Comparison of ENCODE assay signal across 20 cellular contexts in genomic region chr17:75636381-75637142, GRCh38. TPM values are rescaled to one million over a fixed set of nuclear protein-coding genes. Genes with fewer than 3 reads are reported as not detected.
DNase-seq lines count a peak whose midpoint lies in the region; ATAC-seq and TF ChIP-seq lines count a peak whose summit lies in the region.
"Had no signal": no experiment of that assay in that cellular context is flagged by ENCODE, and none has a peak within 500 bp of the region (broad histone marks: within the 10 kb centered on the region; RNA-seq: fewer than 3 reads in every experiment).

No MANE protein-coding gene starts in this region.

- no peak for TF ChIP-seq POLR2A in ovary (IDR thresholded peaks at IDR 0.05)

- H3K4me3 ChIP-seq in right atrium auricular region = no peak overlapping the region
- no peak overlapping the region for H3K4me3 ChIP-seq in ovary

- TF ChIP-seq CTCF in right atrium auricular region (IDR thresholded peaks at IDR 0.05) = no peak
- TF ChIP-seq CTCF in ovary (IDR thresholded peaks at IDR 0.05) = no peak

- peak; percentile 64 for DNase-seq in Right ventricle myocardium inferior (ENCODE audit: missing footprints)
- DNase-seq in cardiac septum (ENCODE audit: low spot score) = no peak
- DNase-seq in right atrium auricular region (ENCODE audit: low spot score) = no peak
- DNase-seq in ovary = peak in 3 of 5 donors; percentile 14 to 23 (median 21)
- no peak for DNase-seq in SW480 (ENCODE audit: low spot score)
- DNase-seq in GM03348 (ENCODE audit: low spot score) = no peak
- DNase-seq: activated CD4-positive, alpha-beta T cell treated with anti-CD3 and anti-CD28 coated beads, Interleukin-2, amount 10 ng/mL, durations not matched to agents 24 days and 14 days; activated CD8-positive, alpha-beta memory T cell treated with anti-CD3 and anti-CD28 coated beads, Interleukin-2, amount 50 U/mL, for 4 hours; activated gamma-delta T cell treated with Interleukin-2 at 50 U/mL for 16 hours; NCI-H1436; NCI-H526; retina; SIG-M5; stimulated activated CD4-positive, alpha-beta T cell treated with anti-CD3 and anti-CD28 coated beads, Interleukin-15, amount 100 ng/mL, for 24 hours; T-helper 1 cell had no signal

- H3K27ac ChIP-seq in right atrium auricular region = peak overlapping the region; percentile 88 to 94
- no peak overlapping the region for H3K27ac ChIP-seq in ovary
- H3K27ac ChIP-seq: 22Rv1 had no signal

- peak; percentile 51 for ATAC-seq in Right ventricle myocardium inferior
- ATAC-seq in GM21737 (IDR thresholded peaks at IDR 0.05; ENCODE audit: unreplicated experiment) = no peak
- ATAC-seq in HG03571 (IDR thresholded peaks at IDR 0.05; ENCODE audit: unreplicated experiment) = no peak

- H3K27me3 ChIP-seq in right atrium auricular region = no peaks in the 10 kb centered on the region
- no peaks in the 10 kb centered on the region for H3K27me3 ChIP-seq in ovary

- H3K36me3 ChIP-seq in right atrium auricular region (no peaks in the 10 kb centered on the region), ovary (no peaks in the 10 kb centered on the region)

- 89 to 92% (median 89%) methylated on average over 19 of the region's 19 CpGs for WGBS in ovary, 3 donors

- intact Hi-C loops in Right ventricle myocardium inferior (cut with DNase I) = no loop called here
- intact Hi-C loops in cardiac septum (cut with DNase I) = no loop called here
- intact Hi-C loops in ovary (cut with DNase I) = no loop called here

- H3K4me1 ChIP-seq in right atrium auricular region (peaks cover 0 to 75% of the 10 kb centered on the region in 2 donors), ovary (ENCODE audit: insufficient read depth) (peaks cover 8% of the 10 kb centered on the region)

- H3K9me3 ChIP-seq in right atrium auricular region = no peaks in the 10 kb centered on the region
- H3K9me3 ChIP-seq in ovary = no peaks in the 10 kb centered on the region

- no peak for TF ChIP-seq EP300 in ovary (IDR thresholded peaks at IDR 0.05)

RNA-seq across cellular contexts. Expression of gene SMIM5, which starts 3.3 kb away (rescaled TPM):
- 11.4 TPM for total RNA-seq in Right ventricle myocardium inferior
- total RNA-seq in cardiac septum = 1.7 TPM
- 10 to 100 TPM in 1 of 2 donors, 1 to 10 TPM in 1; 6.4 to 12.0 TPM for total RNA-seq in right atrium auricular region
- 1 to 10 TPM in 5 of 7 donors, under 1 TPM in 2; 0.51 to 7.9 (median 1.7) TPM for total RNA-seq in ovary
- under 1 TPM; 0.52 to 0.64 TPM for polyA plus RNA-seq in ovary
- total RNA-seq: G401, H4 had no signal

RNA-seq across cellular contexts. Expression of gene RECQL5, which starts 30.4 kb away (rescaled TPM):
- total RNA-seq in Right ventricle myocardium inferior (15.9 TPM), cardiac septum (11.3 TPM), right atrium auricular region (1 to 10 TPM; 6.2 to 7.1 TPM), ovary (10 to 100 TPM; 13.8 to 32.8 (median 24.8) TPM)
- 10 to 100 TPM; 15.7 to 19.4 TPM for polyA plus RNA-seq in ovary

RNA-seq across cellular contexts. Expression of gene SAP30BP, which starts 30.6 kb away (rescaled TPM):
- total RNA-seq in Right ventricle myocardium inferior (47.4 TPM), cardiac septum (47.2 TPM), right atrium auricular region (10 to 100 TPM; 28.5 to 44.6 TPM), ovary (10 to 100 TPM; 54.8 to 85.0 (median 74.7) TPM)
- 10 to 100 TPM; 83.2 to 89.1 TPM for polyA plus RNA-seq in ovary

RNA-seq across cellular contexts. Expression of gene MYO15B, which starts 49.0 kb away (rescaled TPM):
- total RNA-seq in Right ventricle myocardium inferior (43.7 TPM), cardiac septum (62.8 TPM), right atrium auricular region (10 to 100 TPM; 29.3 to 34.3 TPM), ovary (100 to 1,000 TPM; 152 to 383 (median 239) TPM)
- 100 to 1,000 TPM in 1 of 2 donors, 10 to 100 TPM in 1; 31.0 to 161 TPM for polyA plus RNA-seq in ovary

Comparison
In these comparisons a context has a peak if more than half of its experiments do, and no peak if none do; other contexts are left out.
1. DNase-seq: peak in Right ventricle myocardium inferior (single experiment) and ovary (3 of 5); none in cardiac septum (single experiment), right atrium auricular region (single experiment), SW480 (single experiment) and GM03348 (single experiment).
2. H3K27ac ChIP-seq: peak in right atrium auricular region (2 of 2); none in ovary (0 of 2).